Comparison of ENCODE assay signal across 1 cellular context in the genomic region with DNA sequence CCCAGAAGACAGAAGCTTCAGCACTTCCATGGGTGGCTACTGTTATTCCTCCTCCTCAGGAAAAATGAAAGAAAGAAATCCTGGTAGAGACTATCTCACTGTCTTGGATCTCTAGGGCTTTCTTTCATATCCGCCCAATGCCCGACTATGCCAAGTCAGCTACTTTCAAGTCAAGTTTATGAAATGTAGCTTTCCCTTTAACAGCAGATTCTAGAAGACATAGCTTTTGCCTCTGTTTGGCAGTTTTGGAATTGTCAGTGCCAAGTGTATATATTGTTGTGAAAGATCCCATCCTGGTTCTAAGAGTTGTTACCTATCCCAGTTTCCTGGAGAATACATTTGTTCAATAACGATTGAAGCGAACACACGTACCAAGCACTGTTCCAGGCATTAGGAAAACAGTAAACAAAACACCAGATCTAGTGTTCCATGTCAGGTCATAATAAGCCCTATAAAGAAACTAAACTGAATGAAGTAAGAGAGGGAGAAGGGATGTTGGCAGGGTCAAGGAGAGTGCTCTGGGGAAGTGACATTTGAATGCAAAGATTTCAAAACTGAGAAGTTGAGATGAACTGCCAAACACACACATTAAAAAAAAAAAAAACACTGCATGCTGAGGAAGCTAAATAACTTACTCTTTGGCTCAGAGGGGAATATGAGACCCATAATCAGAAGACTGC.
A peak's percentile ranks its signal among the peaks of the same experiment; 100 is the strongest.
TF ChIP-seq lines count a peak whose summit lies in the region.

No MANE protein-coding gene starts in this region.

TF ChIP-seq in IMR-90, 13 proteins besides CTCF, POLR2A, EP300 and RAD21:
- TF ChIP-seq MAFK (IDR thresholded peaks at IDR 0.05; ENCODE audit: low read depth, low read length) (peak; percentile 72), RCOR1 (IDR thresholded peaks at IDR 0.05; ENCODE audit: insufficient replicate concordance, low read length) (no peak), FOS (IDR thresholded peaks at IDR 0.05; ENCODE audit: low read depth, low read length) (no peak), MXI1 (IDR thresholded peaks at IDR 0.05; ENCODE audit: borderline replicate concordance, low read depth, low read length) (no peak), SMC3 (IDR thresholded peaks at IDR 0.05; ENCODE audit: low read depth, low read length) (no peak), RFX5 (IDR thresholded peaks at IDR 0.05; ENCODE audit: low read depth, low read length) (no peak)
